Comparison of ENCODE assay signal across 1 cellular context in genomic region chr16:88588754-88589153, GRCh38.
TF ChIP-seq lines count a peak whose summit lies in the region.

No MANE protein-coding gene starts in this region.

TF ChIP-seq in HepG2, 621 proteins besides CTCF, POLR2A, EP300 and RAD21:
- no peak for TF ChIP-seq ZNF503 (CRISPR knock-in tag; IDR thresholded peaks at IDR 0.05)
- no peak for TF ChIP-seq LCORL (IDR thresholded peaks at IDR 0.05)
- no peak for TF ChIP-seq LCORL (CRISPR knock-in tag; IDR thresholded peaks at IDR 0.05)
- no peak for TF ChIP-seq ZNF17 (CRISPR knock-in tag; IDR thresholded peaks at IDR 0.05)
- no peak for TF ChIP-seq MXD4 (CRISPR knock-in tag; IDR thresholded peaks at IDR 0.05)
- no peak for TF ChIP-seq MYC (CRISPR knock-in tag; IDR thresholded peaks at IDR 0.05; ENCODE audit: borderline replicate concordance)
